ENCODE assay signal across 26 cellular contexts in the genomic region with DNA sequence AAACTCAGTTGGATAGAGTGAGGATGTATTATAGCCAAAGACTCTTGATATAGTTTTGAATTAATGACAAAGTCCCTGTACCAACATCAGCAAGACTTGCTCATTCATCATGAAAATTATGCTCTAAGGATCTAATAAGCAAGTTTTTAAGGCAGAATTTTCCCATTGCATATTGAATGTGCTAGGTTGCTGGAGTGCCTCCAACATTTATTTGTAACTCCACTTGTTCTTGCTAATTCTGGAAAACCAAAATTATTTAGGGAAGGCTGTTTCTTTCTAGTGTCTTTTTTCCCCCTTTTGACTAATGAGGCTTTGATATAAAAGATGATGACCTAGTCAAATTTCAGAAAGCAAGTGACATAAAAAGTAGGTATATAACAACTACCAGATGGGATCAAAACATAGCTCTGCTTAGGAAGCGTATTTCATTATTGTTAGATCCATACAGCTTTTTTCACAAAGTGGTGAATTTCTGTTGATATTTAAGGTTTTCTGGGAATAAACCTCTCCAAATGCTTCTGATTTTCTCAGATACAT. TPM values are rescaled to one million over a fixed set of nuclear protein-coding genes. Genes with fewer than 3 reads are reported as not detected.
A peak's percentile ranks its signal among the peaks of the same experiment; 100 is the strongest.
DNase-seq lines count a peak whose midpoint lies in the region; ATAC-seq, FAIRE-seq and TF ChIP-seq lines count a peak whose summit lies in the region.
"Had no signal": no experiment of that assay in that cellular context is flagged by ENCODE, and none has a peak within 500 bp of the region (broad histone marks: within the 10 kb centered on the region; RNA-seq: fewer than 3 reads in every experiment).

No MANE protein-coding gene starts in this region.

- no peak for ATAC-seq in HepG2
- no peak for ATAC-seq in right lobe of liver
- no peak for ATAC-seq in K562

- TF ChIP-seq POLR2A in HepG2 (IDR thresholded peaks at IDR 0.05; ENCODE audit: insufficient read depth in 1 of 2, low read depth in 2 of 2, low read length in 2 of 2), result no peak
- no peak for TF ChIP-seq POLR2A in right lobe of liver (IDR thresholded peaks at IDR 0.05)
- TF ChIP-seq POLR2A in K562 (conservative IDR thresholded peaks at IDR 0.05), result no peak
- no peak for TF ChIP-seq POLR2A in adrenal gland (IDR thresholded peaks at IDR 0.05)

- H3K27me3 ChIP-seq in HepG2 (ENCODE audit: control insufficient read depth in 1 of 2, insufficient read depth in 2 of 2, low read length in 2 of 2), result no peaks in the 10 kb centered on the region
- H3K27me3 ChIP-seq in right lobe of liver, result no peaks in the 10 kb centered on the region
- no peaks in the 10 kb centered on the region for H3K27me3 ChIP-seq in K562 (ENCODE audit: control insufficient read depth in 2 of 2, insufficient read depth in 2 of 2, low read length in 2 of 2)
- H3K27me3 ChIP-seq in adrenal gland, result no peaks in the 10 kb centered on the region

- H3K4me3 ChIP-seq in HepG2 (replicated peaks in 1 of 3; ENCODE audit: insufficient read depth in 1 of 3, low read depth in 2 of 3, low read length in 3 of 3) (no peak overlapping the region), right lobe of liver (no peak overlapping the region), K562 (no peak overlapping the region), adrenal gland (no peak overlapping the region)
- H3K4me3 ChIP-seq: HAP-1 had no signal

- H3K36me3 ChIP-seq in HepG2 (replicated peaks in 1 of 2; ENCODE audit: control insufficient read depth in 1 of 2, insufficient read depth in 2 of 2, low read length in 2 of 2), result no peaks in the 10 kb centered on the region
- no peaks in the 10 kb centered on the region for H3K36me3 ChIP-seq in right lobe of liver
- H3K36me3 ChIP-seq in K562 (ENCODE audit: control insufficient read depth, insufficient read depth, low read length), result no peaks in the 10 kb centered on the region
- H3K36me3 ChIP-seq in adrenal gland (replicated peaks in 1 of 2), result no peaks in the 10 kb centered on the region
- H3K36me3 ChIP-seq: HAP-1 had no signal

- intact Hi-C loops in HepG2 (cut with micrococcal nuclease; ENCODE audit: unreplicated experiment) (no loop called here), right lobe of liver (cut with DNase I) (no loop called here), K562 (cut with micrococcal nuclease) (no loop called here), adrenal gland (cut with DNase I) (no loop called here)

- WGBS in HepG2 (ENCODE audit: low lambda C conversion rate), result 6% methylated on average over 1 of the region's 1 CpG
- WGBS in right lobe of liver (ENCODE audit: insufficient coverage, low coverage, low lambda C conversion rate, missing lambda C conversion rate), result 52% methylated on average over 1 of the region's 1 CpG
- WGBS in K562 (ENCODE audit: insufficient coverage, low coverage, missing lambda C conversion rate), result 0% methylated on average over 1 of the region's 1 CpG
- 73 to 89% (median 79%) methylated on average over 1 of the region's 1 CpG for WGBS in adrenal gland, 4 donors

- H3K9ac ChIP-seq in HepG2 (ENCODE audit: insufficient read depth, low read depth, low read length) (no peak overlapping the region), K562 (ENCODE audit: insufficient read depth in 1 of 2, low read depth in 2 of 2, low read length in 2 of 2) (no peak overlapping the region)

- DNase-seq in HepG2 (ENCODE audit: low spot score) (no peak), right lobe of liver (no peak), K562 (ENCODE audit: extremely low read depth in 1 of 4, low spot score in 3 of 4) (no peak), middle frontal gyrus (ENCODE audit: extremely low spot score, low spot score) (peak; percentile 31), adrenal gland (no peak), activated gamma-delta T cell (lab: John Stamatoyannopoulos, UW) (no peak), Kasumi-1 (lab: John Stamatoyannopoulos, UW) (no peak)
- DNase-seq: ACHN; AML-193; C1 segment of cervical spinal cord; Calu3; CD4-positive, alpha-beta memory T cell; COR-L47; DMS53; DMS79 treated with DMSO at 0.1 percent for 48 hours; GF-D8; GOT3; HFFc6 had no signal

- H3K27ac ChIP-seq in HepG2 (ENCODE audit: extremely low read length, insufficient read depth, low read length) (no peak overlapping the region), right lobe of liver (no peak overlapping the region), K562 (ENCODE audit: extremely low read depth, low read depth, low read length) (no peak overlapping the region), adrenal gland (no peak overlapping the region)
- H3K27ac ChIP-seq: 22Rv1 had no signal

- no peak overlapping the region for H2AFZ ChIP-seq in HepG2 (ENCODE audit: low read length)
- H2AFZ ChIP-seq in K562 (ENCODE audit: low read depth, low read length), result no peak overlapping the region

- POLR2A ChIA-PET in HepG2 (lab: Yijun Ruan, JAX), result no interaction called here
- POLR2A ChIA-PET in K562 (lab: Yijun Ruan, JAX), result no interaction called here

- BruUV-seq in HepG2 (replicated peaks; lab: Mats Ljungman, UMichigan), result no TSS peak
- no TSS peak for BruUV-seq in K562 (replicated peaks; lab: Mats Ljungman, UMichigan)

- no peaks in the 10 kb centered on the region for H3K79me2 ChIP-seq in HepG2 (ENCODE audit: insufficient read depth, low read length)
- H3K79me2 ChIP-seq in K562 (ENCODE audit: control insufficient read depth, insufficient read depth, low read length), result no peaks in the 10 kb centered on the region

- H3K9me3 ChIP-seq in HepG2 (ENCODE audit: low read length) (no peaks in the 10 kb centered on the region), right lobe of liver (no peaks in the 10 kb centered on the region), K562 (replicated peaks; ENCODE audit: control insufficient read depth, insufficient read depth, low read depth, low read length) (no peaks in the 10 kb centered on the region; the same call in 1 of the 2 replicates), adrenal gland (replicated peaks in 1 of 3) (no peaks in the 10 kb centered on the region)
- H3K9me3 ChIP-seq: HAP-1 had no signal

- in situ Hi-C loops in HepG2 (cut with HindIII; ENCODE audit: extremely low pct_ligation_motif_present, low pct_unique_long_range_greater_than_20kb), result no loop called here
- in situ Hi-C loops in K562 (cut with MboI), result no loop called here

- no peaks in the 10 kb centered on the region for H3K9me1 ChIP-seq in K562 (ENCODE audit: control insufficient read depth, insufficient read depth, low read length)

- no peak for FAIRE-seq in HepG2 (lab: Jason Lieb, UNC)
- FAIRE-seq in K562 (lab: Jason Lieb, UNC), result no peak
- FAIRE-seq: A204.1, GM12892, H54 had no signal

- H3K4me1 ChIP-seq in HepG2 (ENCODE audit: insufficient read depth, low read length) (no peaks in the 10 kb centered on the region), right lobe of liver (peaks cover 0 to 2% (median 0%) of the 10 kb centered on the region in 4 donors), K562 (replicated peaks in 1 of 2; ENCODE audit: control insufficient read depth in 2 of 2, insufficient read depth in 2 of 2, low read length in 2 of 2) (no peaks in the 10 kb centered on the region), adrenal gland (replicated peaks in 1 of 2) (no peaks in the 10 kb centered on the region)
- H3K4me1 ChIP-seq: HAP-1 had no signal

- H4K20me1 ChIP-seq in HepG2 (ENCODE audit: insufficient read depth, low read length) (no peaks in the 10 kb centered on the region), K562 (replicated peaks; ENCODE audit: control insufficient read depth, insufficient read depth, low read length) (no peaks in the 10 kb centered on the region)

- no peak for TF ChIP-seq EP300 in HepG2 (IDR thresholded peaks at IDR 0.05; ENCODE audit: low read depth in 2 of 2, low read length in 2 of 2)
- TF ChIP-seq EP300 in HepG2 (CRISPR knock-in tag; IDR thresholded peaks at IDR 0.05; ENCODE audit: borderline replicate concordance), result no peak
- no peak for TF ChIP-seq EP300 in K562 (IDR thresholded peaks at IDR 0.05; ENCODE audit: low read length)

- TF ChIP-seq RAD21 in HepG2 (CRISPR knock-in tag; IDR thresholded peaks at IDR 0.05), result no peak
- no peak for TF ChIP-seq RAD21 in K562 (CRISPR knock-in tag; conservative IDR thresholded peaks at IDR 0.05 in 1 of 2, IDR thresholded peaks at IDR 0.05 in 1 of 2)

- TF ChIP-seq CTCF in HepG2 (CRISPR knock-in tag; IDR thresholded peaks at IDR 0.05) (no peak), right lobe of liver (IDR thresholded peaks at IDR 0.05) (no peak), K562 (IDR thresholded peaks at IDR 0.05 in 2 of 3, conservative IDR thresholded peaks at IDR 0.05 in 1 of 3; ENCODE audit: insufficient read depth in 2 of 3, low read depth in 1 of 3, low read length in 3 of 3) (no peak), adrenal gland (IDR thresholded peaks at IDR 0.05) (no peak)

- H3K4me2 ChIP-seq in HepG2 (ENCODE audit: low read depth, low read length) (no peak overlapping the region), K562 (ENCODE audit: insufficient read depth, low read length) (no peak overlapping the region)

- CTCF ChIA-PET in HepG2 (lab: Yijun Ruan, JAX; ENCODE audit: low intra/inter-chr PET ratio, low total read pairs) (no interaction called here), K562 (lab: Yijun Ruan, JAX; ENCODE audit: low intra/inter-chr PET ratio) (no interaction called here)

RNA-seq across cellular contexts. Expression of a gene that starts 7.7 kb away (rescaled TPM):
- total RNA-seq in HepG2 (2016; rRNA removed; fragmentation: Illumina TruSeq; extraction: Trizol) (not detected in 2 replicates), right lobe of liver (under 1 TPM in 4 of 6 experiments, not detected in 2; 0.09 to 0.20 (median 0.12) TPM), K562 (2014; rRNA removed) (not detected in 2 replicates), K562 (2014; rRNA removed; fragmentation: Illumina TruSeq; extraction: Trizol) (not detected in 2 replicates), K562 (2015; rRNA removed; fragmentation: Illumina TruSeq; extraction: Trizol) (not detected in 2 replicates), K562 (2021) (not detected in 2 replicates), adrenal gland (1 to 10 TPM in 1 of 8 donors, under 1 TPM in 4, not detected in 3; 0.11 to 1.7 (median 0.61) TPM)
- not detected in 2 replicates for total RNA-seq in HepG2 (2016; cell fraction: cytosol; rRNA removed; fragmentation: Illumina TruSeq; extraction: Trizol; ENCODE audit: low read depth)
- total RNA-seq in HepG2 (2016; cell fraction: insoluble cytoplasmic fraction; rRNA removed; fragmentation: Illumina TruSeq; extraction: Trizol), result not detected in 2 replicates
- not detected in 2 replicates for total RNA-seq in HepG2 (2016; cell fraction: membrane; rRNA removed; fragmentation: Illumina TruSeq; extraction: Trizol)
- total RNA-seq in HepG2 (2016; cell fraction: nucleus; rRNA removed; fragmentation: Illumina TruSeq; extraction: Trizol), result not detected in 2 replicates
- polyA plus RNA-seq in HepG2 (2011; rRNA removed) (not detected in 2 replicates), K562 (2011; rRNA removed) (not detected in 2 replicates), K562 (2014; fragmentation: Illumina TruSeq; extraction: Trizol) (not detected in 2 replicates), K562 (2014; fragmentation: Nextera tagmentation; extraction: Ambion mirVana) (not detected), K562 (2014; rRNA removed) (not detected in 2 replicates), adrenal gland (1 to 10 TPM in 1 of 3 donors, under 1 TPM in 2; 0.10 to 2.5 (median 0.64) TPM)
- not detected in 2 replicates for polyA plus RNA-seq in HepG2 (2011; cell fraction: cytosol; rRNA removed)
- not detected in 2 replicates for polyA plus RNA-seq in HepG2 (2011; cell fraction: nucleus; rRNA removed)
- polyA plus RNA-seq in HepG2 (2012), result not detected in 2 replicates
- polyA plus RNA-seq in HepG2 (2016; cell fraction: cytosol; fragmentation: Illumina TruSeq; extraction: Trizol; ENCODE audit: low read depth), result not detected in 2 replicates
- polyA plus RNA-seq in HepG2 (2016; cell fraction: insoluble cytoplasmic fraction; fragmentation: Illumina TruSeq; extraction: Trizol; ENCODE audit: low read depth), result not detected in 2 replicates
- polyA plus RNA-seq in HepG2 (2016; cell fraction: membrane; fragmentation: Illumina TruSeq; extraction: Trizol; ENCODE audit: low read depth), result not detected in 2 replicates
- not detected in 2 replicates for polyA plus RNA-seq in HepG2 (2016; cell fraction: nucleus; fragmentation: Illumina TruSeq; extraction: Trizol; ENCODE audit: insufficient read depth, low read depth)
- not detected in 2 replicates for polyA minus RNA-seq in HepG2 (2011; rRNA and poly(A)+ RNA removed; ENCODE audit: low replicate concordance)
- not detected in 2 replicates for polyA minus RNA-seq in HepG2 (2011; cell fraction: cytosol; rRNA and poly(A)+ RNA removed)
- polyA minus RNA-seq in HepG2 (2011; cell fraction: nucleus; rRNA and poly(A)+ RNA removed), result not detected in 2 replicates
- total RNA-seq in K562 (2011; cell fraction: chromatin; rRNA removed; ENCODE audit: low replicate concordance), result not detected in 2 replicates
- not detected in 2 replicates for total RNA-seq in K562 (2011; cell fraction: nucleolus; rRNA removed)
- total RNA-seq in K562 (2011; cell fraction: nucleoplasm; rRNA removed), result not detected in 2 replicates
- polyA plus RNA-seq in K562 (2011; cell fraction: cytosol; rRNA removed), result not detected in 2 replicates
- polyA plus RNA-seq in K562 (2011; cell fraction: nucleus; rRNA removed), result not detected in 2 replicates
- not detected in 2 replicates for polyA plus RNA-seq in K562 (2012)
- not detected in 2 replicates for polyA minus RNA-seq in K562 (2011; rRNA and poly(A)+ RNA removed)
- polyA minus RNA-seq in K562 (2011; cell fraction: cytosol; rRNA and poly(A)+ RNA removed), result not detected in 2 replicates
- not detected in 2 replicates for polyA minus RNA-seq in K562 (2011; cell fraction: nucleus; rRNA and poly(A)+ RNA removed)
- total RNA-seq: Daoy, G401, HFFc6 had no signal
- polyA plus RNA-seq: BJ had no signal
